ENCODE assay signal across 13 cellular contexts in the genomic region with DNA sequence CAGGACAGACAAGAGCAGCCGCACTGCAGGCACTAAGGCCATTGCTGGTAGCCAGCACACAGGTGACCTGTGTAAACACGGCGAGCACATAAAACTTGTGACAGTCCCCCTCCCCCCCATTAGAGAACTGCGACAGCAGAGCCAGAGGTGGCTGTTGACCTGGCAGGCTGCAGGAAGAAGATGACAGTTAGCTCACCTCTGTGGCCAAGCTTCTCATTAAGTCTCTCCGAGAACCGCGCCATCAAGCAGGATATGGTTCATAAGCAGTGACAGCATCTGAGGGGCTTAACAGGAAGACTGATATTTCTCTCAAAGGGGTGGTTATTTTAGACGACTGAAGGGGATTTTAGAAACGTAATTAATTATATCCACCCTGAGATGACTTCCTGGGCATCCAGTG. TPM values are rescaled to one million over a fixed set of nuclear protein-coding genes. Genes with fewer than 3 reads are reported as not detected.
DNase-seq lines count a peak whose midpoint lies in the region; ATAC-seq, FAIRE-seq and TF ChIP-seq lines count a peak whose summit lies in the region.
"Had no signal": no experiment of that assay in that cellular context is flagged by ENCODE, and none has a peak within 500 bp of the region (broad histone marks: within the 10 kb centered on the region; RNA-seq: fewer than 3 reads in every experiment).

No MANE protein-coding gene starts in this region.

- DNase-seq in activated CD4-positive, alpha-beta T cell treated with anti-CD3 and anti-CD28 coated beads, Interleukin-2, amount 10 ng/mL, durations not matched to agents 24 days and 14 days: peak; percentile 80
- peak; percentile 57 for DNase-seq in effector CD4-positive, alpha-beta T cell
- DNase-seq in pancreas (peak in 2 of 6 donors; percentile 40 to 61), DMS79 treated with DMSO at 0.1 percent for 48 hours (lab: John Stamatoyannopoulos, UW) (no peak)
- DNase-seq: cortex of kidney, IMR-90, SJCRH30, substantia nigra had no signal

- H3K27ac Mint-ChIP-seq in activated CD4-positive, alpha-beta T cell treated with anti-CD3 and anti-CD28 coated beads, Interleukin-2, amount 10 ng/mL, durations not matched to agents 24 days and 14 days: peak overlapping the region; percentile 94

- no peaks in the 10 kb centered on the region for H3K27me3 ChIP-seq in DOHH2 (ENCODE audit: control insufficient read depth, low read length)
- H3K27me3 ChIP-seq in pancreas: no peaks in the 10 kb centered on the region
- H3K27me3 ChIP-seq: SJCRH30 had no signal

- H3K4me1 ChIP-seq in DOHH2 (ENCODE audit: control insufficient read depth, low read length) (peaks cover 47% of the 10 kb centered on the region), pancreas (peaks cover 52 to 69% (median 56%) of the 10 kb centered on the region in 3 donors)

- H3K79me2 ChIP-seq in DOHH2 (ENCODE audit: control insufficient read depth, low read length): peaks cover 96% of the 10 kb centered on the region

- intact Hi-C loops in activated CD4-positive, alpha-beta T cell treated with anti-CD3 and anti-CD28 coated beads, Interleukin-2, amount 10 ng/mL, durations not matched to agents 24 days and 14 days (cut with micrococcal nuclease): loop anchor here (1.0 to 5.0 kb wide), 6 partner anchors 14 to 223 kb away; a partner anchor contains a TSS
- intact Hi-C loops in pancreas (cut with DNase I): no loop called here

- TF ChIP-seq CTCF in DOHH2 (IDR thresholded peaks at IDR 0.05; ENCODE audit: low read depth, low read length, poor library complexity, severe bottlenecking) (no peak), pancreas (IDR thresholded peaks at IDR 0.05) (no peak)

- H3K36me3 ChIP-seq in DOHH2 (ENCODE audit: control insufficient read depth, low read length) (peaks cover 83% of the 10 kb centered on the region), pancreas (peaks cover 0 to 17% (median 15%) of the 10 kb centered on the region in 3 donors)

- peak overlapping the region; percentile 76 for H3K4me2 ChIP-seq in DOHH2 (ENCODE audit: low read length)

- 32% methylated on average over 9 of the region's 9 CpGs for WGBS in pancreas, 2 donors

- FAIRE-seq in pancreas (lab: Jason Lieb, UNC): no peak
- FAIRE-seq: GM12891 had no signal

- H3K9me2 ChIP-seq in DOHH2 (replicated peaks; ENCODE audit: control insufficient read depth, low read length): no peaks in the 10 kb centered on the region

- peak overlapping the region; percentile 84 for H3K4me3 Mint-ChIP-seq in activated CD4-positive, alpha-beta T cell treated with anti-CD3 and anti-CD28 coated beads, Interleukin-2, amount 10 ng/mL, durations not matched to agents 24 days and 14 days

- peaks cover 77% of the 10 kb centered on the region for H3K36me3 Mint-ChIP-seq in activated CD4-positive, alpha-beta T cell treated with anti-CD3 and anti-CD28 coated beads, Interleukin-2, amount 10 ng/mL, durations not matched to agents 24 days and 14 days (ENCODE audit: low read depth)

- H4K20me1 ChIP-seq in DOHH2 (ENCODE audit: control insufficient read depth, insufficient read depth, low read depth, low read length): peaks cover 38% of the 10 kb centered on the region

- H3F3A ChIP-seq in DOHH2 (ENCODE audit: control insufficient read depth, insufficient read depth): peaks cover 5% of the 10 kb centered on the region; the same call in 1 of the 2 replicates

- H3K27ac ChIP-seq in DOHH2 (ENCODE audit: low read depth, low read length): peak overlapping the region; percentile 71
- H3K27ac ChIP-seq in pancreas: peak overlapping the region in 1 of 4 donors; percentile 50
- H3K27ac ChIP-seq: SJCRH30 had no signal

- H3K9me3 ChIP-seq in DOHH2 (ENCODE audit: control insufficient read depth, insufficient read depth, low read length) (no peaks in the 10 kb centered on the region), pancreas (no peaks in the 10 kb centered on the region)
- H3K9me3 ChIP-seq: SJCRH30 had no signal

- H3K4me1 Mint-ChIP-seq in activated CD4-positive, alpha-beta T cell treated with anti-CD3 and anti-CD28 coated beads, Interleukin-2, amount 10 ng/mL, durations not matched to agents 24 days and 14 days: peaks cover 62% of the 10 kb centered on the region

- peaks cover 2% of the 10 kb centered on the region for H3K27me3 Mint-ChIP-seq in activated CD4-positive, alpha-beta T cell treated with anti-CD3 and anti-CD28 coated beads, Interleukin-2, amount 10 ng/mL, durations not matched to agents 24 days and 14 days

- H3K4me3 ChIP-seq in DOHH2 (ENCODE audit: low read length) (peak overlapping the region; percentile 62), pancreas (peak overlapping the region in 1 of 4 donors; percentile 17)
- H3K4me3 ChIP-seq: SJCRH30 had no signal

- ATAC-seq in pancreas: peak; percentile 2 to 35 (median 21)
- ATAC-seq in GM19328 (IDR thresholded peaks at IDR 0.05; ENCODE audit: unreplicated experiment): no peak
- no peak for ATAC-seq in HG02840 (IDR thresholded peaks at IDR 0.05; ENCODE audit: low FRiP score, unreplicated experiment)
- no peak for ATAC-seq in HG03457 (IDR thresholded peaks at IDR 0.05; ENCODE audit: unreplicated experiment)

- no peaks in the 10 kb centered on the region for H3K9me3 Mint-ChIP-seq in activated CD4-positive, alpha-beta T cell treated with anti-CD3 and anti-CD28 coated beads, Interleukin-2, amount 10 ng/mL, durations not matched to agents 24 days and 14 days

RNA-seq across cellular contexts. Expression of a gene that starts 5.2 kb away (rescaled TPM):
- total RNA-seq in activated CD4-positive, alpha-beta T cell treated with anti-CD3 and anti-CD28 coated beads, Interleukin-2, amount 10 ng/mL, durations not matched to agents 24 days and 14 days: 235 and 240 TPM in 2 replicates
- 100 to 1,000 TPM in 5 of 6 donors, 10 to 100 TPM in 1; 87.9 to 132 (median 129) TPM for total RNA-seq in pancreas
- 100 to 1,000 TPM in 1 of 2 donors, 10 to 100 TPM in 1; 63.1 to 106 TPM for polyA plus RNA-seq in pancreas

RNA-seq across cellular contexts. Expression of a gene that starts 5.5 kb away (rescaled TPM):
- total RNA-seq in activated CD4-positive, alpha-beta T cell treated with anti-CD3 and anti-CD28 coated beads, Interleukin-2, amount 10 ng/mL, durations not matched to agents 24 days and 14 days: 0.16 and 0.33 TPM in 2 replicates
- total RNA-seq in pancreas: under 1 TPM; 0.31 to 0.94 (median 0.67) TPM
- polyA plus RNA-seq in pancreas: 1 to 10 TPM; 1.8 to 3.1 TPM

RNA-seq across cellular contexts. Expression of a gene that starts 14.3 kb away (rescaled TPM):
- total RNA-seq in activated CD4-positive, alpha-beta T cell treated with anti-CD3 and anti-CD28 coated beads, Interleukin-2, amount 10 ng/mL, durations not matched to agents 24 days and 14 days: 28.5 and 29.3 TPM in 2 replicates
- total RNA-seq in pancreas: 10 to 100 TPM in 4 of 6 donors, 1 to 10 TPM in 2; 7.8 to 18.7 (median 11.9) TPM
- polyA plus RNA-seq in pancreas: 10 to 100 TPM; 37.3 to 52.4 TPM

RNA-seq across cellular contexts. Expression of a gene that starts 14.4 kb away (rescaled TPM):
- total RNA-seq in activated CD4-positive, alpha-beta T cell treated with anti-CD3 and anti-CD28 coated beads, Interleukin-2, amount 10 ng/mL, durations not matched to agents 24 days and 14 days: 29.8 and 33.2 TPM in 2 replicates
- 10 to 100 TPM; 33.6 to 47.8 (median 37.2) TPM for total RNA-seq in pancreas
- 10 to 100 TPM; 69.2 to 73.9 TPM for polyA plus RNA-seq in pancreas

RNA-seq across cellular contexts. Expression of a gene that starts 22.7 kb away (rescaled TPM):
- 2,650 and 2,658 TPM in 2 replicates for total RNA-seq in activated CD4-positive, alpha-beta T cell treated with anti-CD3 and anti-CD28 coated beads, Interleukin-2, amount 10 ng/mL, durations not matched to agents 24 days and 14 days
- total RNA-seq in pancreas: 1,000 to 10,000 TPM; 1,234 to 2,140 (median 1,676) TPM
- polyA plus RNA-seq in pancreas: 1,000 to 10,000 TPM; 1,900 to 1,906 TPM

Comparison
In these comparisons a context has a peak if more than half of its experiments do, and no peak if none do; other contexts are left out.
1. ATAC-seq: peak in pancreas (4 of 4); none in GM19328 (single experiment), HG02840 (single experiment) and HG03457 (single experiment).